10 cellular contexts compared by ENCODE assay signal in genomic region chr2:181527058-181527457, GRCh38.
"Had no signal": no experiment of that assay in that cellular context is flagged by ENCODE, and none has a peak within 500 bp of the region (broad histone marks: within the 10 kb centered on the region; RNA-seq: fewer than 3 reads in every experiment).

No MANE protein-coding gene starts in this region.

- FAIRE-seq: H1, H54, K562 had no signal

- H3K4me3 ChIP-seq: GM23338, K562 had no signal

- H3K4me2 ChIP-seq: GM23338 had no signal

- H3K27ac ChIP-seq: HL-60 had no signal

- H3K4me1 Mint-ChIP-seq: GM23338, H9 had no signal

- H3K9me3 Mint-ChIP-seq: GM23338, H9, HFFc6 had no signal

- DNase-seq: H9, HCEC 1CT, HFFc6, IMR-90, KG1 had no signal

- ATAC-seq: GM23338, K562 had no signal

- H3K4me3 Mint-ChIP-seq: GM23338, H9, HFFc6 had no signal

- H2AFZ ChIP-seq: GM23338 had no signal

- H3K27ac Mint-ChIP-seq: GM23338, H9, HFFc6 had no signal
